In the genomic region with DNA sequence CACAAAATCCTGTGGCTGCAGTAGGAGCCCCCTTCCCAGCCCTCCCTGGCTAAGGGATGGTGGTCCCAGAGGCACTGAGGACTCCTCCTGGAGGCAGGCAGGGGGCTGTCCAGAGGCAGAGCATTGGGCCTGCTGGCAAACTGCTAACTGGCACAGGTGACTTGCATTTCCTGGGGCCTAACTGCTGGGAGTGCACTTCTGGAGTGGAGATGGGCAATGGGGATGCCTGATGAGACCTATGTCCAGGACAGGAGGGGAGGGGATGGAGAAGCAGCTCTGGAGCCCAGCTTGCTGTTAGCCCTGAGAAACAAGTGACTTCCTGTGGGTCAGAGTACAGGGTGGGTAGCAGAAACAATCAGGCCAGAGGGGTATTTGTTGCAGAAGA, we compare ENCODE assay signal across 18 cellular contexts.
A peak's percentile ranks its signal among the peaks of the same experiment; 100 is the strongest.
DNase-seq lines count a peak whose midpoint lies in the region; ATAC-seq and TF ChIP-seq lines count a peak whose summit lies in the region.
"Had no signal": no experiment of that assay in that cellular context is flagged by ENCODE, and none has a peak within 500 bp of the region (broad histone marks: within the 10 kb centered on the region; RNA-seq: fewer than 3 reads in every experiment).

No MANE protein-coding gene starts in this region.

- no peaks in the 10 kb centered on the region for H3K36me3 ChIP-seq in SK-N-SH (replicated peaks in 1 of 2; ENCODE audit: control insufficient read depth in 1 of 2, insufficient read depth in 2 of 2, low read length in 1 of 2)
- H3K36me3 ChIP-seq: Peyer's patch had no signal

- no peaks in the 10 kb centered on the region for H3K9me3 ChIP-seq in SK-N-SH
- H3K9me3 ChIP-seq: Peyer's patch had no signal

- POLR2A ChIA-PET in SK-N-SH (lab: Yijun Ruan, JAX), result no interaction called here

- no peak overlapping the region for H3K4me2 ChIP-seq in SK-N-SH

- H3K27ac ChIP-seq in SK-N-SH (ENCODE audit: low read depth in 2 of 2, low read length in 1 of 2), result no peak overlapping the region
- H3K27ac ChIP-seq: Peyer's patch had no signal

- no peak overlapping the region for H3K4me3 ChIP-seq in SK-N-SH (ENCODE audit: low read depth in 2 of 2, low read length in 1 of 2)
- H3K4me3 ChIP-seq: Peyer's patch had no signal

- H3K9me3 Mint-ChIP-seq in nephron, result no peaks in the 10 kb centered on the region
- no peaks in the 10 kb centered on the region for H3K9me3 Mint-ChIP-seq in stimulated activated memory B cell treated with anti-CD40 and anti-IgM and Interleukin-4, amounts not matched to agents 10 μg/mL and 1 μg/mL and 100 μg/mL, for 72 hours
- H3K9me3 Mint-ChIP-seq: CD8-positive, alpha-beta T cell; T-cell had no signal

- H3K4me1 ChIP-seq in SK-N-SH (ENCODE audit: control insufficient read depth in 1 of 2, insufficient read depth in 2 of 2, low read depth in 1 of 2, low read length in 1 of 2), result peaks cover 0 to 23% of the 10 kb centered on the region in 2 experiments; a peak in 2 of 4 replicates
- H3K4me1 ChIP-seq: Peyer's patch had no signal

- H2AFZ ChIP-seq in SK-N-SH (ENCODE audit: low read depth), result no peak overlapping the region

- H3K36me3 Mint-ChIP-seq in nephron (ENCODE audit: low read depth), result no peaks in the 10 kb centered on the region
- no peaks in the 10 kb centered on the region for H3K36me3 Mint-ChIP-seq in stimulated activated memory B cell treated with anti-CD40 and anti-IgM and Interleukin-4, amounts not matched to agents 10 μg/mL and 1 μg/mL and 100 μg/mL, for 72 hours
- H3K36me3 Mint-ChIP-seq: CD8-positive, alpha-beta T cell; T-cell had no signal

- TF ChIP-seq CTCF in nephron (IDR thresholded peaks at IDR 0.05; ENCODE audit: unreplicated experiment in 3 of 3) (no peak), SK-N-SH (IDR thresholded peaks at IDR 0.05) (no peak)

- ATAC-seq in stimulated activated memory B cell treated with anti-CD40 and anti-IgM and Interleukin-4, amounts not matched to agents 10 μg/mL and 1 μg/mL and 100 μg/mL, for 72 hours, result peak; percentile 6
- ATAC-seq: CD8-positive, alpha-beta T cell; HCT116; T-cell had no signal

- no peaks in the 10 kb centered on the region for H4K20me1 ChIP-seq in SK-N-SH (ENCODE audit: insufficient read depth)

- peak; percentile 50 to 66 for DNase-seq in NCI-H2081 (lab: John Stamatoyannopoulos, UW)
- no peak for DNase-seq in NCI-H2081 treated with DMSO at 0.1 percent for 48 hours (lab: John Stamatoyannopoulos, UW)
- DNase-seq in NCI-H69 (lab: John Stamatoyannopoulos, UW), result peak; percentile 79
- DNase-seq in SK-N-SH, result no peak
- no peak for DNase-seq in GF-D8 (lab: John Stamatoyannopoulos, UW)
- DNase-seq: AML-193; C1 segment of cervical spinal cord; CD8-positive, alpha-beta T cell; DND-41; GOT3; KG1; NCI-H1930; NCI-H774; Peyer's patch; T-cell had no signal

- H3K4me3 Mint-ChIP-seq in nephron, result peak overlapping the region in 1 of 3 experiments; percentile 3
- H3K4me3 Mint-ChIP-seq in stimulated activated memory B cell treated with anti-CD40 and anti-IgM and Interleukin-4, amounts not matched to agents 10 μg/mL and 1 μg/mL and 100 μg/mL, for 72 hours, result no peak overlapping the region
- H3K4me3 Mint-ChIP-seq: CD8-positive, alpha-beta T cell; T-cell had no signal

- TF ChIP-seq EP300 in SK-N-SH (IDR thresholded peaks at IDR 0.05; ENCODE audit: borderline replicate concordance in 1 of 2, low read depth in 1 of 2, low read length in 1 of 2), result no peak

- no peaks in the 10 kb centered on the region for H3K79me2 ChIP-seq in SK-N-SH (ENCODE audit: insufficient read depth)

- peak overlapping the region; percentile 62 to 76 (median 66) for H3K27ac Mint-ChIP-seq in nephron
- H3K27ac Mint-ChIP-seq in stimulated activated memory B cell treated with anti-CD40 and anti-IgM and Interleukin-4, amounts not matched to agents 10 μg/mL and 1 μg/mL and 100 μg/mL, for 72 hours, result no peak overlapping the region
- H3K27ac Mint-ChIP-seq: CD8-positive, alpha-beta T cell; T-cell had no signal

- peaks cover 13% of the 10 kb centered on the region for H3K27me3 Mint-ChIP-seq in nephron (ENCODE audit: low read depth)
- H3K27me3 Mint-ChIP-seq in stimulated activated memory B cell treated with anti-CD40 and anti-IgM and Interleukin-4, amounts not matched to agents 10 μg/mL and 1 μg/mL and 100 μg/mL, for 72 hours, result peaks cover 19% of the 10 kb centered on the region

- CTCF ChIA-PET in SK-N-SH (lab: Yijun Ruan, JAX), result interaction anchor here (0.8 to 8.0 kb wide), 18 partner anchors 9 to 465 kb away, joined by 3 to 108 read pairs (median 7); no protein-coding TSS in a partner anchor

- no peaks in the 10 kb centered on the region for H3K9me2 ChIP-seq in SK-N-SH

- peaks cover 53% of the 10 kb centered on the region for H3K4me1 Mint-ChIP-seq in nephron
- H3K4me1 Mint-ChIP-seq in stimulated activated memory B cell treated with anti-CD40 and anti-IgM and Interleukin-4, amounts not matched to agents 10 μg/mL and 1 μg/mL and 100 μg/mL, for 72 hours, result no peaks in the 10 kb centered on the region
- H3K4me1 Mint-ChIP-seq: T-cell had no signal

- H3K27me3 ChIP-seq in SK-N-SH (ENCODE audit: insufficient read depth), result no peaks in the 10 kb centered on the region
- H3K27me3 ChIP-seq: Peyer's patch had no signal

- H3F3A ChIP-seq in SK-N-SH (replicated peaks; ENCODE audit: insufficient read depth), result no peaks in the 10 kb centered on the region

- TF ChIP-seq RAD21 in SK-N-SH (IDR thresholded peaks at IDR 0.05; ENCODE audit: low read length), result no peak

- H3K9ac ChIP-seq in SK-N-SH, result no peak overlapping the region

TF ChIP-seq in SK-N-SH, 30 proteins besides CTCF, POLR2A, EP300 and RAD21 (continues in another document):
- TF ChIP-seq EZH2phosphoT487 (IDR thresholded peaks at IDR 0.05; ENCODE audit: borderline replicate concordance, low read depth), result no peak
- TF ChIP-seq NRF1 (IDR thresholded peaks at IDR 0.05; ENCODE audit: low read depth, low read length), result no peak
- no peak for TF ChIP-seq ZBTB33 (IDR thresholded peaks at IDR 0.05; ENCODE audit: borderline replicate concordance, low read depth)
- TF ChIP-seq TEAD4 (IDR thresholded peaks at IDR 0.05; ENCODE audit: borderline replicate concordance, insufficient read depth), result no peak
- no peak for TF ChIP-seq CHD2 (IDR thresholded peaks at IDR 0.05; ENCODE audit: low read length, partially characterized antibody)
- no peak for TF ChIP-seq GABPA (IDR thresholded peaks at IDR 0.05; ENCODE audit: low read depth)
- TF ChIP-seq RXRA (IDR thresholded peaks at IDR 0.05; ENCODE audit: borderline replicate concordance, low read depth), result no peak
- no peak for TF ChIP-seq TAF1 (IDR thresholded peaks at IDR 0.05; ENCODE audit: borderline replicate concordance, low read depth, low read length)
- no peak for TF ChIP-seq ELF1 (IDR thresholded peaks at IDR 0.05)
- no peak for TF ChIP-seq RCOR1 (IDR thresholded peaks at IDR 0.05; ENCODE audit: low read length)
- TF ChIP-seq IRF3 (IDR thresholded peaks at IDR 0.05; ENCODE audit: low read depth, low read length), result no peak
- TF ChIP-seq NFIC (IDR thresholded peaks at IDR 0.05; ENCODE audit: borderline replicate concordance), result no peak
- TF ChIP-seq PBX3 (IDR thresholded peaks at IDR 0.05), result no peak

Comparison
In these comparisons a context has a peak if more than half of its experiments do, and no peak if none do; other contexts are left out.
1. DNase-seq: peak in NCI-H2081 (2 of 2) and NCI-H69 (single experiment); none in NCI-H2081 treated with DMSO at 0.1 percent for 48 hours (single experiment), SK-N-SH (single experiment) and GF-D8 (single experiment).